Comparison of ENCODE assay signal across 16 cellular contexts in genomic region chr16:87451563-87452210, GRCh38.
"Had no signal": no experiment of that assay in that cellular context is flagged by ENCODE, and none has a peak within 500 bp of the region (broad histone marks: within the 10 kb centered on the region; RNA-seq: fewer than 3 reads in every experiment).

No MANE protein-coding gene starts in this region.

- H3K27me3 Mint-ChIP-seq: activated naive CD8-positive, alpha-beta T cell had no signal

- H3K4me1 ChIP-seq: spleen had no signal

- H3K4me3 Mint-ChIP-seq: activated naive CD8-positive, alpha-beta T cell; stimulated activated memory B cell treated with anti-CD40 and anti-IgM and Interleukin-4, amounts not matched to agents 10 μg/mL and 1 μg/mL and 100 μg/mL, for 72 hours had no signal

- H3K9me3 Mint-ChIP-seq: activated T-helper 2 cell treated with anti-CD3 and anti-CD28 coated beads, Interferon-gamma antibody, Interleukin-2, Interleukin-4, amounts not matched to agents 10 μg/mL and 5 μg/mL and 100 μg/mL, durations not matched to agents 14 hours and 24 hours and 36 hours; stimulated activated memory B cell treated with anti-CD40 and anti-IgM and Interleukin-4, amounts not matched to agents 10 μg/mL and 1 μg/mL and 100 μg/mL, for 72 hours had no signal

- H3K9me3 ChIP-seq: gastrocnemius medialis, left ventricle myocardium inferior, neutrophil, right atrium auricular region, spleen, transverse colon had no signal

- H3K27ac ChIP-seq: gastrocnemius medialis, left ventricle myocardium inferior, neutrophil, right atrium auricular region, spleen, transverse colon had no signal

- H3K4me3 ChIP-seq: gastrocnemius medialis, left ventricle myocardium inferior, right atrium auricular region, spleen, transverse colon had no signal

- DNase-seq: activated CD4-positive, alpha-beta T cell treated with anti-CD3 and anti-CD28 coated beads, Interleukin-2, amount 50 U/mL, for 1 hour; activated T-cell treated with anti-CD3 and anti-CD28 coated beads for 4 hours; amygdala; gastrocnemius medialis; islet precursor cell; left ventricle myocardium inferior; posterior cingulate gyrus; spleen; stimulated activated CD4-positive, alpha-beta T cell treated with anti-CD3 and anti-CD28 coated beads, Interleukin-1b, Interleukin-23, amount 100 ng/mL, for 48 hours; T-helper 2 cell; transverse colon had no signal

- ATAC-seq: stimulated activated memory B cell treated with anti-CD40 and anti-IgM and Interleukin-4, amounts not matched to agents 10 μg/mL and 1 μg/mL and 100 μg/mL, for 72 hours had no signal

- H3K27ac Mint-ChIP-seq: activated naive CD8-positive, alpha-beta T cell; activated T-helper 2 cell treated with anti-CD3 and anti-CD28 coated beads, Interferon-gamma antibody, Interleukin-2, Interleukin-4, amounts not matched to agents 10 μg/mL and 5 μg/mL and 100 μg/mL, durations not matched to agents 14 hours and 24 hours and 36 hours; stimulated activated memory B cell treated with anti-CD40 and anti-IgM and Interleukin-4, amounts not matched to agents 10 μg/mL and 1 μg/mL and 100 μg/mL, for 72 hours had no signal

- H3K27me3 ChIP-seq: gastrocnemius medialis, neutrophil, right atrium auricular region, spleen, transverse colon had no signal
